Comparison of ENCODE assay signal across 34 cellular contexts in genomic region chr18:44060197-44060596, GRCh38.
"Had no signal": no experiment of that assay in that cellular context is flagged by ENCODE, and none has a peak within 500 bp of the region (broad histone marks: within the 10 kb centered on the region; RNA-seq: fewer than 3 reads in every experiment).

No MANE protein-coding gene starts in this region.

- H3K27ac ChIP-seq: adrenal gland, body of pancreas, esophagus muscularis mucosa, foreskin keratinocyte, gastrocnemius medialis, WERI-Rb-1 had no signal

- H3K27ac Mint-ChIP-seq: activated B cell treated with CpG ODN at 0.5 μM for 24 hours; activated CD4-positive, alpha-beta memory T cell treated with anti-CD3 and anti-CD28 coated beads for 36 hours; activated CD8-positive, alpha-beta memory T cell treated with anti-CD3 and anti-CD28 coated beads, Interleukin-2, amount 10 ng/mL, durations not matched to agents 7 days and 5 days; activated CD8-positive, alpha-beta T cell treated with anti-CD3 and anti-CD28 coated beads, Interleukin-2, amount 10 ng/mL, durations not matched to agents 7 days and 5 days; activated naive CD4-positive, alpha-beta T cell treated with anti-CD3 and anti-CD28 coated beads for 36 hours; activated naive CD4-positive, alpha-beta T cell treated with anti-CD3 and anti-CD28 coated beads, Interleukin-2, amount 50 U/mL, for 24 hours; activated naive CD8-positive, alpha-beta T cell treated with anti-CD3 and anti-CD28 coated beads for 36 hours; activated naive CD8-positive, alpha-beta T cell treated with anti-CD3 and anti-CD28 coated beads, Interleukin-2, amount 50 U/mL, for 24 hours; activated T-helper 1 cell treated with anti-CD3 and anti-CD28 coated beads, Interleukin-12 subunit alpha, Interleukin-12 subunit beta, Interleukin-2, Interleukin-4 antibody, amounts not matched to agents 30 ng/mL and 10 ng/mL and 1 ng/mL, durations not matched to agents 14 hours and 24 hours and 36 hours; activated T-helper 2 cell treated with anti-CD3 and anti-CD28 coated beads, Interferon-gamma antibody, Interleukin-2, Interleukin-4, amounts not matched to agents 10 μg/mL and 5 μg/mL and 100 μg/mL, durations not matched to agents 14 hours and 24 hours and 36 hours; effector memory CD8-positive, alpha-beta T cell; T-helper 17 cell; T-helper 2 cell treated with Interferon-gamma antibody and Interleukin-4, amounts not matched to agents 5 μg/mL and 100 μg/mL, for 36 hours had no signal

- H3K9me3 Mint-ChIP-seq: activated B cell treated with CpG ODN at 0.5 μM for 24 hours; activated CD4-positive, alpha-beta memory T cell treated with anti-CD3 and anti-CD28 coated beads for 36 hours; activated naive CD8-positive, alpha-beta T cell treated with anti-CD3 and anti-CD28 coated beads for 36 hours; activated naive CD8-positive, alpha-beta T cell treated with anti-CD3 and anti-CD28 coated beads, Interleukin-2, amount 50 U/mL, for 24 hours had no signal

- H3K4me1 ChIP-seq: adrenal gland, body of pancreas, foreskin keratinocyte had no signal

- H3K9me3 ChIP-seq: adrenal gland, body of pancreas, esophagus muscularis mucosa, gastrocnemius medialis had no signal

- ATAC-seq: activated CD4-positive, CD25-positive, alpha-beta regulatory T cell treated with anti-CD3 and anti-CD28 coated beads, Interleukin-2, amount 50 U/mL, for 24 hours; activated CD8-positive, alpha-beta memory T cell treated with anti-CD3 and anti-CD28 coated beads, Interleukin-2, amount 10 ng/mL, durations not matched to agents 7 days and 5 days; activated CD8-positive, alpha-beta T cell treated with anti-CD3 and anti-CD28 coated beads, Interleukin-2, amount 10 ng/mL, durations not matched to agents 7 days and 5 days; body of pancreas; effector memory CD8-positive, alpha-beta T cell; foreskin keratinocyte; gastrocnemius medialis; T-helper 17 cell had no signal

- H3K36me3 Mint-ChIP-seq: activated CD4-positive, alpha-beta memory T cell treated with anti-CD3 and anti-CD28 coated beads for 36 hours; activated CD8-positive, alpha-beta memory T cell treated with anti-CD3 and anti-CD28 coated beads, Interleukin-2, amount 10 ng/mL, durations not matched to agents 7 days and 5 days; activated naive CD4-positive, alpha-beta T cell treated with anti-CD3 and anti-CD28 coated beads, Interleukin-2, amount 50 U/mL, for 24 hours; activated naive CD8-positive, alpha-beta T cell treated with anti-CD3 and anti-CD28 coated beads for 36 hours had no signal

- H3K4me3 Mint-ChIP-seq: activated B cell treated with CpG ODN at 0.5 μM for 24 hours; activated CD4-positive, alpha-beta memory T cell treated with anti-CD3 and anti-CD28 coated beads for 36 hours; activated CD8-positive, alpha-beta memory T cell treated with anti-CD3 and anti-CD28 coated beads, Interleukin-2, amount 10 ng/mL, durations not matched to agents 7 days and 5 days; activated CD8-positive, alpha-beta T cell treated with anti-CD3 and anti-CD28 coated beads, Interleukin-2, amount 10 ng/mL, durations not matched to agents 7 days and 5 days; activated naive CD4-positive, alpha-beta T cell treated with anti-CD3 and anti-CD28 coated beads for 36 hours; activated naive CD4-positive, alpha-beta T cell treated with anti-CD3 and anti-CD28 coated beads, Interleukin-2, amount 50 U/mL, for 24 hours; activated naive CD8-positive, alpha-beta T cell treated with anti-CD3 and anti-CD28 coated beads for 36 hours; activated naive CD8-positive, alpha-beta T cell treated with anti-CD3 and anti-CD28 coated beads, Interleukin-2, amount 50 U/mL, for 24 hours; activated T-helper 1 cell treated with anti-CD3 and anti-CD28 coated beads, Interleukin-12 subunit alpha, Interleukin-12 subunit beta, Interleukin-2, Interleukin-4 antibody, amounts not matched to agents 30 ng/mL and 10 ng/mL and 1 ng/mL, durations not matched to agents 14 hours and 24 hours and 36 hours; effector memory CD8-positive, alpha-beta T cell; T-helper 17 cell; T-helper 2 cell treated with Interferon-gamma antibody and Interleukin-4, amounts not matched to agents 5 μg/mL and 100 μg/mL, for 36 hours had no signal

- DNase-seq: activated B cell treated with CpG ODN at 0.5 μM for 24 hours; activated CD4-positive, alpha-beta memory T cell treated with anti-CD3 and anti-CD28 coated beads for 36 hours; activated CD4-positive, alpha-beta T cell treated with anti-CD3 and anti-CD28 coated beads for 48 hours; activated CD8-positive, alpha-beta memory T cell treated with anti-CD3 and anti-CD28 coated beads, Interleukin-2, amount 10 ng/mL, durations not matched to agents 7 days and 5 days; activated CD8-positive, alpha-beta memory T cell treated with anti-CD3 and anti-CD28 coated beads, Interleukin-2, amount 50 U/mL, for 4 hours; activated CD8-positive, alpha-beta T cell treated with anti-CD3 and anti-CD28 coated beads, Interleukin-2, amount 10 ng/mL, durations not matched to agents 7 days and 5 days; activated effector memory CD4-positive, alpha-beta T cell treated with anti-CD3 and anti-CD28 coated beads, Interleukin-2, amount 50 U/mL, for 16 hours; activated naive CD4-positive, alpha-beta T cell treated with anti-CD3 and anti-CD28 coated beads for 36 hours; activated naive CD8-positive, alpha-beta T cell treated with anti-CD3 and anti-CD28 coated beads for 36 hours; activated naive CD8-positive, alpha-beta T cell treated with anti-CD3 and anti-CD28 coated beads, Interleukin-2, amount 50 U/mL, for 24 hours; activated T-cell treated with anti-CD3 and anti-CD28 coated beads, Interleukin-2, amount 50 U/mL, for 1 hour; activated T-cell treated with anti-CD3 and anti-CD28 coated beads, Interleukin-2, amount 50 U/mL, for 48 hours; adrenal gland; amygdala; aorta; body of pancreas; caudate nucleus; cortex of kidney; dermis blood vessel endothelial cell; effector CD4-positive, alpha-beta T cell; effector memory CD8-positive, alpha-beta T cell; erythroblast; foreskin keratinocyte; gastrocnemius medialis; T-helper 1 cell; T-helper 17 cell; T1000; WERI-Rb-1 had no signal

- H3K27me3 ChIP-seq: adrenal gland, body of pancreas, esophagus muscularis mucosa, gastrocnemius medialis had no signal

- H3K4me1 Mint-ChIP-seq: activated B cell treated with CpG ODN at 0.5 μM for 24 hours; activated CD8-positive, alpha-beta memory T cell treated with anti-CD3 and anti-CD28 coated beads, Interleukin-2, amount 10 ng/mL, durations not matched to agents 7 days and 5 days; activated naive CD4-positive, alpha-beta T cell treated with anti-CD3 and anti-CD28 coated beads, Interleukin-2, amount 50 U/mL, for 24 hours; activated naive CD8-positive, alpha-beta T cell treated with anti-CD3 and anti-CD28 coated beads for 36 hours; activated naive CD8-positive, alpha-beta T cell treated with anti-CD3 and anti-CD28 coated beads, Interleukin-2, amount 50 U/mL, for 24 hours; T-helper 17 cell had no signal

- H3K27me3 Mint-ChIP-seq: activated CD4-positive, alpha-beta memory T cell treated with anti-CD3 and anti-CD28 coated beads for 36 hours; activated CD8-positive, alpha-beta memory T cell treated with anti-CD3 and anti-CD28 coated beads, Interleukin-2, amount 10 ng/mL, durations not matched to agents 7 days and 5 days; activated naive CD4-positive, alpha-beta T cell treated with anti-CD3 and anti-CD28 coated beads, Interleukin-2, amount 50 U/mL, for 24 hours; activated naive CD8-positive, alpha-beta T cell treated with anti-CD3 and anti-CD28 coated beads for 36 hours; activated naive CD8-positive, alpha-beta T cell treated with anti-CD3 and anti-CD28 coated beads, Interleukin-2, amount 50 U/mL, for 24 hours; effector memory CD8-positive, alpha-beta T cell; T-helper 17 cell had no signal

- H3K36me3 ChIP-seq: adrenal gland, esophagus muscularis mucosa, gastrocnemius medialis, WERI-Rb-1 had no signal

- H3K4me3 ChIP-seq: adrenal gland, body of pancreas, esophagus muscularis mucosa, gastrocnemius medialis had no signal
